ENCODE assay signal across 9 cellular contexts in the genomic region with DNA sequence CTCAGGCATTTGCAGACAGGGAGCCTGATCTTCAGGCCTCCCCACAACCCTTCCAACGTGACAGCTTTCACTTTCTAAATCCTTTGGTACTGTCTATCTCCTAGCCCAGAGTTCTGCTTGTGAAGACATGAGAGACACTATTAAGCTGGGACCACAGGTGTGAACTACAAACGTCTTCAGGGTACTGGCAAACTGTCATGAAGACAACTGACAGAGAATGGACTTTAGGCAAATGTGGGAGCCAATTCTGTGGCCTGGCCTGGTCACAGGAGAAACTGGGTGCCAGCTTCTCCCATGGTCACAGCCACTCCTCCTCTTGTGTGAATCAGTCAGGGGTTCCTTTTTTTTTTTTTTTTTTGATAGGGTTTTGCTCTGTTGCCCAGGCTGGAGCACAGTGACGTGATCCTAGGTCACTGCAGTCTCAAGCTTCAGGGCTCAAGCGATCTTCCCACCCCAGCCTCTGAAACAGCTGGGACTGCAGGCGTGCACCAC. TPM values are rescaled to one million over a fixed set of nuclear protein-coding genes. Genes with fewer than 3 reads are reported as not detected.
DNase-seq lines count a peak whose midpoint lies in the region; ATAC-seq and TF ChIP-seq lines count a peak whose summit lies in the region.
"Had no signal": no experiment of that assay in that cellular context is flagged by ENCODE, and none has a peak within 500 bp of the region (broad histone marks: within the 10 kb centered on the region; RNA-seq: fewer than 3 reads in every experiment).

No MANE protein-coding gene starts in this region.

- peaks cover 0 to 23% (median 0%) of the 10 kb centered on the region in 4 donors for H3K4me1 ChIP-seq in transverse colon

- H3K9me3 ChIP-seq in transverse colon: no peaks in the 10 kb centered on the region

- 60 to 75% methylated on average over 3 to 5 of the region's 5 CpGs for WGBS in transverse colon (ENCODE audit: low coverage in 1 of 2), 2 donors

- peak overlapping the region; percentile 56 for H3K27ac Mint-ChIP-seq in activated T-cell treated with anti-CD3 and anti-CD28 coated beads, Interleukin-2, amount 50 U/mL, for 72 hours

- TF ChIP-seq POLR2A in transverse colon (IDR thresholded peaks at IDR 0.05): no peak

- H3K4me3 Mint-ChIP-seq in activated T-cell treated with anti-CD3 and anti-CD28 coated beads, Interleukin-2, amount 50 U/mL, for 72 hours: peak overlapping the region; percentile 63 to 78

- no peaks in the 10 kb centered on the region for H3K27me3 Mint-ChIP-seq in activated T-cell treated with anti-CD3 and anti-CD28 coated beads, Interleukin-2, amount 50 U/mL, for 72 hours (ENCODE audit: low read depth)

- H3K4me1 Mint-ChIP-seq in activated T-cell treated with anti-CD3 and anti-CD28 coated beads, Interleukin-2, amount 50 U/mL, for 72 hours (ENCODE audit: low read depth): peaks cover 77% of the 10 kb centered on the region

- no peaks in the 10 kb centered on the region for H3K9me3 Mint-ChIP-seq in activated T-cell treated with anti-CD3 and anti-CD28 coated beads, Interleukin-2, amount 50 U/mL, for 72 hours

- peak overlapping the region; percentile 47 to 72 (median 60) for H3K27ac ChIP-seq in transverse colon

- no peak overlapping the region for H3K4me3 ChIP-seq in transverse colon
- H3K4me3 ChIP-seq in H7 (ENCODE audit: insufficient read depth, low read depth, low read length): no peak overlapping the region
- H3K4me3 ChIP-seq: heart right ventricle had no signal

- ATAC-seq in HG03108 (IDR thresholded peaks at IDR 0.05; ENCODE audit: unreplicated experiment): peak; percentile 52
- ATAC-seq in activated T-cell treated with anti-CD3 and anti-CD28 coated beads, Interleukin-2, amount 50 U/mL, for 72 hours (replicated peaks in 1 of 2): peak; percentile 84 to 91

- intact Hi-C loops in transverse colon (cut with DNase I; ENCODE audit: low total_unique reads): no loop called here

- peaks cover 0 to 14% (median 2%) of the 10 kb centered on the region in 4 donors for H3K36me3 ChIP-seq in transverse colon
- H3K36me3 ChIP-seq in H7 (replicated peaks; ENCODE audit: control insufficient read depth, insufficient read depth, low read length): no peaks in the 10 kb centered on the region; the same call in 1 of the 2 replicates

- in situ Hi-C loops in transverse colon (cut with MboI; ENCODE audit: low pct_ligation_motif_present in 1 of 4, low pct_unique_long_range_greater_than_20kb in 1 of 4, low sequenced_read_pairs in 3 of 4): no loop called here

- peak; percentile 24 for DNase-seq in stimulated activated CD4-positive, alpha-beta T cell treated with anti-CD3 and anti-CD28 coated beads, Interleukin-4, amount 100 ng/mL, for 24 hours
- DNase-seq in stimulated activated CD4-positive, alpha-beta T cell treated with anti-CD3 and anti-CD28 coated beads, Interleukin-12 subunit alpha, Interleukin-12 subunit beta, amount 100 ng/mL, for 4 hours: no peak
- DNase-seq in activated T-cell treated with anti-CD3 and anti-CD28 coated beads, Interleukin-2, amount 50 U/mL, for 72 hours: peak; percentile 33 to 40
- DNase-seq in transverse colon: no peak
- DNase-seq in H7: no peak
- DNase-seq in NCI-H446 treated with DMSO at 0.1 percent for 48 hours (lab: John Stamatoyannopoulos, UW): no peak
- no peak for DNase-seq in NCI-H2081 treated with DMSO at 0.1 percent for 48 hours (lab: John Stamatoyannopoulos, UW)
- DNase-seq: heart right ventricle had no signal

- TF ChIP-seq CTCF in transverse colon (IDR thresholded peaks at IDR 0.05): no peak

- no peaks in the 10 kb centered on the region for H3K27me3 ChIP-seq in transverse colon
- no peaks in the 10 kb centered on the region for H3K27me3 ChIP-seq in H7 (ENCODE audit: control insufficient read depth, insufficient read depth, low read length)
- H3K27me3 ChIP-seq: heart right ventricle had no signal

- TF ChIP-seq EP300 in transverse colon (IDR thresholded peaks at IDR 0.05; ENCODE audit: low read depth): no peak

- peaks cover 11 to 30% of the 10 kb centered on the region in 2 donors for H3K36me3 Mint-ChIP-seq in activated T-cell treated with anti-CD3 and anti-CD28 coated beads, Interleukin-2, amount 50 U/mL, for 72 hours (ENCODE audit: insufficient read depth in 2 of 2)

RNA-seq across cellular contexts. Expression of a gene that starts 10.4 kb away (rescaled TPM):
- total RNA-seq in activated T-cell treated with anti-CD3 and anti-CD28 coated beads, Interleukin-2, amount 50 U/mL, for 72 hours: 10 to 100 TPM; 41.6 to 41.7 TPM
- total RNA-seq in transverse colon: 10 to 100 TPM; 28.7 to 58.7 (median 53.8) TPM
- 3.7 and 3.8 TPM in 2 replicates for total RNA-seq in H7 (2014; rRNA removed; shearing (Covaris generic))

RNA-seq across cellular contexts. Expression of a gene that starts 52.1 kb away (rescaled TPM):
- 10 to 100 TPM; 56.1 to 56.6 TPM for total RNA-seq in activated T-cell treated with anti-CD3 and anti-CD28 coated beads, Interleukin-2, amount 50 U/mL, for 72 hours
- 100 to 1,000 TPM in 3 of 4 donors, 10 to 100 TPM in 1; 86.6 to 319 (median 269) TPM for total RNA-seq in transverse colon
- total RNA-seq in H7 (2014; rRNA removed; shearing (Covaris generic)): 67.0 and 68.9 TPM in 2 replicates

Comparison
In these comparisons a context has a peak if more than half of its experiments do, and no peak if none do; other contexts are left out.
1. DNase-seq: peak in stimulated activated CD4-positive, alpha-beta T cell treated with anti-CD3 and anti-CD28 coated beads, Interleukin-4, amount 100 ng/mL, for 24 hours (single experiment) and activated T-cell treated with anti-CD3 and anti-CD28 coated beads, Interleukin-2, amount 50 U/mL, for 72 hours (2 of 2); none in stimulated activated CD4-positive, alpha-beta T cell treated with anti-CD3 and anti-CD28 coated beads, Interleukin-12 subunit alpha, Interleukin-12 subunit beta, amount 100 ng/mL, for 4 hours (single experiment), transverse colon (single experiment), H7 (single experiment), NCI-H446 treated with DMSO at 0.1 percent for 48 hours (single experiment) and NCI-H2081 treated with DMSO at 0.1 percent for 48 hours (single experiment).